ENCODE assay signal across 7 cellular contexts in genomic region chr4:172957216-172957615, GRCh38.
"Had no signal": no experiment of that assay in that cellular context is flagged by ENCODE, and none has a peak within 500 bp of the region (broad histone marks: within the 10 kb centered on the region; RNA-seq: fewer than 3 reads in every experiment).

No MANE protein-coding gene starts in this region.

- ATAC-seq: HepG2 had no signal

- FAIRE-seq: HepG2, HTR-8/SVneo had no signal

- H3K9ac ChIP-seq: KMS-11 had no signal

- H3K4me2 ChIP-seq: KMS-11 had no signal

- H3K27ac ChIP-seq: HL-60, KMS-11 had no signal

- DNase-seq: IMR-90, KBM-7, KG1 had no signal
